In the genomic region with DNA sequence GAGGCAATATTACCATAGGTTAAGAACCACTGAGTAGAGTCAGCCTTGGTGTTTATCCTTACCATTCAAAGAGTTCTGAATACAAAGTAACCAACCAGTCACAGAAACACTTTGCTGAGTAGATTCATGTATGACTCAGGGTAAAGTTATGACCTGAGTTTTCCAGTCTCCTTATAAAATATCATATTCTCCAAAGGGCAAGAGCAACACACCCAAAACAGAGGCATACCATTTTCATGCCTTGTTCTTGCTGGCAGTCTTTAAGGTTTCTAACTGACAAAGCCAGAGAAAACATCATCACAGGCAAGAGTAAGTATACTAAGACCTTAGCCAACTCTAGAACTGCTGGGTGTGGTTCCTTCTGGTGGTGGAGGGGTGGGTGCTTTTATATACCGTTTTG, we compare ENCODE assay signal across 1 cellular context.
TF ChIP-seq lines count a peak whose summit lies in the region.

No MANE protein-coding gene starts in this region.

TF ChIP-seq in HCT116, 20 proteins besides CTCF, POLR2A, EP300 and RAD21 (continued from another document):
- TF ChIP-seq, protein P1, sequence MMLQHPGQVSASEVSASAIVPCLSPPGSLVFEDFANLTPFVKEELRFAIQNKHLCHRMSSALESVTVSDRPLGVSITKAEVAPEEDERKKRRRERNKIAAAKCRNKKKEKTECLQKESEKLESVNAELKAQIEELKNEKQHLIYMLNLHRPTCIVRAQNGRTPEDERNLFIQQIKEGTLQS (IDR thresholded peaks at IDR 0.05): no peak
- TF ChIP-seq FOSL1 (IDR thresholded peaks at IDR 0.05; ENCODE audit: low read depth): peak; percentile 86
- TF ChIP-seq EZH2phosphoT487 (IDR thresholded peaks at IDR 0.05; ENCODE audit: borderline replicate concordance): no peak
- TF ChIP-seq, protein P2, sequence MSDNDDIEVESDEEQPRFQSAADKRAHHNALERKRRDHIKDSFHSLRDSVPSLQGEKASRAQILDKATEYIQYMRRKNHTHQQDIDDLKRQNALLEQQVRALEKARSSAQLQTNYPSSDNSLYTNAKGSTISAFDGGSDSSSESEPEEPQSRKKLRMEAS (IDR thresholded peaks at IDR 0.05): no peak
- TF ChIP-seq YY1 (IDR thresholded peaks at IDR 0.05; ENCODE audit: extremely low read depth, insufficient replicate concordance, low read depth, low read length): no peak
- TF ChIP-seq, protein P3, sequence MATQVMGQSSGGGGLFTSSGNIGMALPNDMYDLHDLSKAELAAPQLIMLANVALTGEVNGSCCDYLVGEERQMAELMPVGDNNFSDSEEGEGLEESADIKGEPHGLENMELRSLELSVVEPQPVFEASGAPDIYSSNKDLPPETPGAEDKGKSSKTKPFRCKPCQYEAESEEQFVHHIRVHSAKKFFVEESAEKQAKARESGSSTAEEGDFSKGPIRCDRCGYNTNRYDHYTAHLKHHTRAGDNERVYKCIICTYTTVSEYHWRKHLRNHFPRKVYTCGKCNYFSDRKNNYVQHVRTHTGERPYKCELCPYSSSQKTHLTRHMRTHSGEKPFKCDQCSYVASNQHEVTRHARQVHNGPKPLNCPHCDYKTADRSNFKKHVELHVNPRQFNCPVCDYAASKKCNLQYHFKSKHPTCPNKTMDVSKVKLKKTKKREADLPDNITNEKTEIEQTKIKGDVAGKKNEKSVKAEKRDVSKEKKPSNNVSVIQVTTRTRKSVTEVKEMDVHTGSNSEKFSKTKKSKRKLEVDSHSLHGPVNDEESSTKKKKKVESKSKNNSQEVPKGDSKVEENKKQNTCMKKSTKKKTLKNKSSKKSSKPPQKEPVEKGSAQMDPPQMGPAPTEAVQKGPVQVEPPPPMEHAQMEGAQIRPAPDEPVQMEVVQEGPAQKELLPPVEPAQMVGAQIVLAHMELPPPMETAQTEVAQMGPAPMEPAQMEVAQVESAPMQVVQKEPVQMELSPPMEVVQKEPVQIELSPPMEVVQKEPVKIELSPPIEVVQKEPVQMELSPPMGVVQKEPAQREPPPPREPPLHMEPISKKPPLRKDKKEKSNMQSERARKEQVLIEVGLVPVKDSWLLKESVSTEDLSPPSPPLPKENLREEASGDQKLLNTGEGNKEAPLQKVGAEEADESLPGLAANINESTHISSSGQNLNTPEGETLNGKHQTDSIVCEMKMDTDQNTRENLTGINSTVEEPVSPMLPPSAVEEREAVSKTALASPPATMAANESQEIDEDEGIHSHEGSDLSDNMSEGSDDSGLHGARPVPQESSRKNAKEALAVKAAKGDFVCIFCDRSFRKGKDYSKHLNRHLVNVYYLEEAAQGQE (IDR thresholded peaks at IDR 0.05; ENCODE audit: low read depth): no peak
- peak; percentile 14 for TF ChIP-seq CEBPB (IDR thresholded peaks at IDR 0.05; ENCODE audit: low read depth)
TF ChIP-seq in HCT116: peak in this region for 5.
